ENCODE assay signal across 13 cellular contexts in genomic region chr5:61641748-61642565, GRCh38.
A peak's percentile ranks its signal among the peaks of the same experiment; 100 is the strongest.
DNase-seq lines count a peak whose midpoint lies in the region; FAIRE-seq and TF ChIP-seq lines count a peak whose summit lies in the region.
"Had no signal": no experiment of that assay in that cellular context is flagged by ENCODE, and none has a peak within 500 bp of the region (broad histone marks: within the 10 kb centered on the region; RNA-seq: fewer than 3 reads in every experiment).

No MANE protein-coding gene starts in this region.

- H2AFZ ChIP-seq in osteoblast (ENCODE audit: low read length), result no peak overlapping the region

- FAIRE-seq in D721Med (lab: Jason Lieb, UNC), result no peak

- no peak for TF ChIP-seq POLR2A in esophagus squamous epithelium (IDR thresholded peaks at IDR 0.05)

- H3K27ac ChIP-seq in osteoblast (ENCODE audit: low read depth, low read length), result no peak overlapping the region
- H3K27ac ChIP-seq in esophagus squamous epithelium, result no peak overlapping the region
- H3K27ac ChIP-seq: ovary, stomach had no signal

- H3K79me2 ChIP-seq in osteoblast (ENCODE audit: insufficient read depth, low read length), result no peaks in the 10 kb centered on the region

- 50 to 72% methylated on average over 7 of the region's 7 CpGs for WGBS in esophagus squamous epithelium, 2 donors

- no peak overlapping the region for H3K4me3 ChIP-seq in cardiac fibroblast (replicated peaks in 1 of 2; ENCODE audit: low read depth in 2 of 2, low read length in 2 of 2)
- no peak overlapping the region for H3K4me3 ChIP-seq in osteoblast (ENCODE audit: insufficient read depth, low read length)
- no peak overlapping the region for H3K4me3 ChIP-seq in esophagus squamous epithelium
- H3K4me3 ChIP-seq: lung, ovary, stomach had no signal

- H4K20me1 ChIP-seq in osteoblast (ENCODE audit: insufficient read depth, low read length), result no peaks in the 10 kb centered on the region

- no peaks in the 10 kb centered on the region for H3K36me3 ChIP-seq in osteoblast (ENCODE audit: insufficient read depth, low read length)
- no peaks in the 10 kb centered on the region for H3K36me3 ChIP-seq in esophagus squamous epithelium
- H3K36me3 ChIP-seq: ovary, stomach had no signal

- H3K4me2 ChIP-seq in osteoblast (ENCODE audit: insufficient read depth, low read length), result no peak overlapping the region

- H3K9me3 ChIP-seq in osteoblast (ENCODE audit: low read depth, low read length) (no peaks in the 10 kb centered on the region), esophagus squamous epithelium (no peaks in the 10 kb centered on the region)
- H3K9me3 ChIP-seq: ovary, stomach had no signal

- no peak for DNase-seq in D721Med (ENCODE audit: insufficient read length, low spot score)
- DNase-seq in HT-29 (ENCODE audit: low spot score), result peak; percentile 50
- peak in 1 of 2 donors; percentile 13 for DNase-seq in cardiac fibroblast (ENCODE audit: low read depth in 2 of 2)
- DNase-seq in osteoblast (ENCODE audit: insufficient read length, low spot score, missing footprints), result no peak
- DNase-seq in pons (ENCODE audit: low spot score), result no peak
- no peak for DNase-seq in esophagus squamous epithelium (lab: John Stamatoyannopoulos, UW)
- no peak for DNase-seq in posterior vena cava (ENCODE audit: low spot score)
- DNase-seq in Ammon's horn (ENCODE audit: low spot score), result no peak
- DNase-seq: NCI-H1694; ovary; stimulated activated CD4-positive, alpha-beta T cell treated with anti-CD3 and anti-CD28 coated beads, Interleukin-4, amount 100 ng/mL, for 1 hour; stomach had no signal

- peaks cover 19% of the 10 kb centered on the region for H3K27me3 ChIP-seq in osteoblast (ENCODE audit: insufficient read depth, low read length)
- no peaks in the 10 kb centered on the region for H3K27me3 ChIP-seq in esophagus squamous epithelium
- H3K27me3 ChIP-seq: ovary, stomach had no signal

- TF ChIP-seq CTCF in D721Med (IDR thresholded peaks at IDR 0.05; ENCODE audit: insufficient read depth, missing control alignments) (peak; percentile 25), cardiac fibroblast (IDR thresholded peaks at IDR 0.05; ENCODE audit: low read depth, low read length) (peak; percentile 16), osteoblast (IDR thresholded peaks at IDR 0.05; ENCODE audit: extremely low read depth, low read depth, low read length) (peak; percentile 11), esophagus squamous epithelium (IDR thresholded peaks at IDR 0.05) (peak in 1 of 6 experiments; percentile 4)

- no peaks in the 10 kb centered on the region for H3K4me1 ChIP-seq in osteoblast (ENCODE audit: insufficient read depth, low read length)
- peaks cover 0 to 17% (median 0%) of the 10 kb centered on the region in 3 donors for H3K4me1 ChIP-seq in esophagus squamous epithelium

- intact Hi-C loops in esophagus squamous epithelium (cut with DNase I), result no loop called here
- intact Hi-C loops in posterior vena cava (cut with DNase I), result no loop called here
